ENCODE assay signal across 32 cellular contexts in genomic region chr4:1017211-1017610, GRCh38. TPM values are rescaled to one million over a fixed set of nuclear protein-coding genes. Genes with fewer than 3 reads are reported as not detected.
"Had no signal": no experiment of that assay in that cellular context is flagged by ENCODE, and none has a peak within 500 bp of the region (broad histone marks: within the 10 kb centered on the region; RNA-seq: fewer than 3 reads in every experiment).

No MANE protein-coding gene starts in this region.

- H3K36me3 ChIP-seq: cardiac muscle cell had no signal

- H3K27ac ChIP-seq: ascending aorta, cardiac muscle cell, WERI-Rb-1 had no signal

- FAIRE-seq: bronchial epithelial cell, TTC549 had no signal

- H3K9me3 ChIP-seq: ascending aorta had no signal

- H3K4me3 ChIP-seq: ascending aorta, cardiac muscle cell had no signal

- H3K27me3 ChIP-seq: ascending aorta had no signal

- ATAC-seq: activated CD4-positive, alpha-beta T cell treated with anti-CD3 and anti-CD28 coated beads for 36 hours; activated CD4-positive, CD25-positive, alpha-beta regulatory T cell treated with anti-CD3 and anti-CD28 coated beads, Interleukin-2, amount 50 U/mL, for 24 hours; activated CD8-positive, alpha-beta memory T cell treated with anti-CD3 and anti-CD28 coated beads, Interleukin-2, amount 10 ng/mL, durations not matched to agents 7 days and 5 days; activated CD8-positive, alpha-beta T cell treated with anti-CD3 and anti-CD28 coated beads, Interleukin-2, amount 10 ng/mL, durations not matched to agents 7 days and 5 days; activated naive CD8-positive, alpha-beta T cell treated with anti-CD3 and anti-CD28 coated beads, Interleukin-2, amount 50 U/mL, for 24 hours had no signal

- DNase-seq: activated CD4-positive, alpha-beta memory T cell treated with anti-CD3 and anti-CD28 coated beads, Interleukin-2, amount 10 ng/mL, durations not matched to agents 7 days and 5 days; activated CD4-positive, alpha-beta T cell treated with anti-CD3 and anti-CD28 coated beads for 1 hour; activated CD4-positive, alpha-beta T cell treated with anti-CD3 and anti-CD28 coated beads for 36 hours; activated CD4-positive, alpha-beta T cell treated with anti-CD3 and anti-CD28 coated beads for 48 hours; activated CD4-positive, alpha-beta T cell treated with anti-CD3 and anti-CD28 coated beads, Interleukin-2, amount 10 ng/mL, durations not matched to agents 7 days and 5 days; activated CD4-positive, alpha-beta T cell treated with anti-CD3 and anti-CD28 coated beads, Interleukin-2, amount 50 U/mL, for 48 hours; activated CD4-positive, CD25-positive, alpha-beta regulatory T cell; activated CD8-positive, alpha-beta memory T cell treated with anti-CD3 and anti-CD28 coated beads for 24 hours; activated CD8-positive, alpha-beta memory T cell treated with anti-CD3 and anti-CD28 coated beads, Interleukin-2, amount 10 ng/mL, durations not matched to agents 7 days and 5 days; activated CD8-positive, alpha-beta memory T cell treated with anti-CD3 and anti-CD28 coated beads, Interleukin-2, amount 50 U/mL, for 48 hours; activated CD8-positive, alpha-beta T cell treated with anti-CD3 and anti-CD28 coated beads, Interleukin-2, amount 10 ng/mL, durations not matched to agents 7 days and 5 days; activated effector memory CD4-positive, alpha-beta T cell treated with Interleukin-2 at 50 U/mL for 16 hours; activated gamma-delta T cell; activated naive CD4-positive, alpha-beta T cell treated with anti-CD3 and anti-CD28 coated beads, Interleukin-2, amount 10 ng/mL, durations not matched to agents 7 days and 5 days; activated naive CD4-positive, alpha-beta T cell treated with Interleukin-2 at 50 U/mL for 16 hours; activated naive CD8-positive, alpha-beta T cell treated with anti-CD3 and anti-CD28 coated beads, Interleukin-2, amount 10 ng/mL, durations not matched to agents 7 days and 5 days; activated naive CD8-positive, alpha-beta T cell treated with anti-CD3 and anti-CD28 coated beads, Interleukin-2, amount 50 U/mL, for 24 hours; activated T-cell treated with anti-CD3 and anti-CD28 coated beads, Interleukin-2, amount 50 U/mL, for 24 hours; activated T-cell treated with anti-CD3 and anti-CD28 coated beads, Interleukin-2, amount 50 U/mL, for 48 hours; amygdala; anterior cingulate cortex; caudate nucleus; cerebellar nuclear complex; T-helper 1 cell; T-helper 2 cell; T-helper 9 cell; WERI-Rb-1 had no signal

RNA-seq across cellular contexts. Expression of gene SLC26A1, which starts 24.0 kb away (rescaled TPM):
- total RNA-seq: activated CD8-positive, alpha-beta memory T cell treated with anti-CD3 and anti-CD28 coated beads, Interleukin-2, amount 10 ng/mL, durations not matched to agents 7 days and 5 days; ascending aorta had no signal
